Comparison of ENCODE assay signal across 1 cellular context in the genomic region with DNA sequence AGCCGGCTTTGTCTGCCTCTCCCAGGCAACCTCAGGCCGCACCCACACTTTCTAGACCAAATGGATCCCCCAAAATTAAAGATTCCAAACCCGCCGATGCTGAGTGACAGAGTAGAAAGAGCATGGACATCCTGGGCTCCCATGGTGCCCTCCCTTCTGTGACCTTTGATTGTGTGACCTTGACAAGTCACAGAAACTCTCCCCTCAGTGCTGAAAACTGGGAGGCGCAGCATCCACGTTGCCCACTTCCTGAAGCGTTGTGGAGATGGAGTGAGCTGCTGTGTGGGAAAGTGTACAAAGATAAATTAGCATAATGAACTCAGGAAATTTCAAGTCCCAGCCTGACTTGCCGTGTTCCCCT.
TF ChIP-seq lines count a peak whose summit lies in the region.

No MANE protein-coding gene starts in this region.

TF ChIP-seq in GM23338, 12 proteins besides CTCF, POLR2A, EP300 and RAD21:
- TF ChIP-seq, protein P1, sequence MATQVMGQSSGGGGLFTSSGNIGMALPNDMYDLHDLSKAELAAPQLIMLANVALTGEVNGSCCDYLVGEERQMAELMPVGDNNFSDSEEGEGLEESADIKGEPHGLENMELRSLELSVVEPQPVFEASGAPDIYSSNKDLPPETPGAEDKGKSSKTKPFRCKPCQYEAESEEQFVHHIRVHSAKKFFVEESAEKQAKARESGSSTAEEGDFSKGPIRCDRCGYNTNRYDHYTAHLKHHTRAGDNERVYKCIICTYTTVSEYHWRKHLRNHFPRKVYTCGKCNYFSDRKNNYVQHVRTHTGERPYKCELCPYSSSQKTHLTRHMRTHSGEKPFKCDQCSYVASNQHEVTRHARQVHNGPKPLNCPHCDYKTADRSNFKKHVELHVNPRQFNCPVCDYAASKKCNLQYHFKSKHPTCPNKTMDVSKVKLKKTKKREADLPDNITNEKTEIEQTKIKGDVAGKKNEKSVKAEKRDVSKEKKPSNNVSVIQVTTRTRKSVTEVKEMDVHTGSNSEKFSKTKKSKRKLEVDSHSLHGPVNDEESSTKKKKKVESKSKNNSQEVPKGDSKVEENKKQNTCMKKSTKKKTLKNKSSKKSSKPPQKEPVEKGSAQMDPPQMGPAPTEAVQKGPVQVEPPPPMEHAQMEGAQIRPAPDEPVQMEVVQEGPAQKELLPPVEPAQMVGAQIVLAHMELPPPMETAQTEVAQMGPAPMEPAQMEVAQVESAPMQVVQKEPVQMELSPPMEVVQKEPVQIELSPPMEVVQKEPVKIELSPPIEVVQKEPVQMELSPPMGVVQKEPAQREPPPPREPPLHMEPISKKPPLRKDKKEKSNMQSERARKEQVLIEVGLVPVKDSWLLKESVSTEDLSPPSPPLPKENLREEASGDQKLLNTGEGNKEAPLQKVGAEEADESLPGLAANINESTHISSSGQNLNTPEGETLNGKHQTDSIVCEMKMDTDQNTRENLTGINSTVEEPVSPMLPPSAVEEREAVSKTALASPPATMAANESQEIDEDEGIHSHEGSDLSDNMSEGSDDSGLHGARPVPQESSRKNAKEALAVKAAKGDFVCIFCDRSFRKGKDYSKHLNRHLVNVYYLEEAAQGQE (IDR thresholded peaks at IDR 0.05; ENCODE audit: unreplicated experiment): no peak
- TF ChIP-seq POLR2AphosphoS5 (IDR thresholded peaks at IDR 0.05; ENCODE audit: low read depth) (no peak), EZH2phosphoT487 (IDR thresholded peaks at IDR 0.05; ENCODE audit: unreplicated experiment) (no peak), ZNF114 (CRISPR knock-in tag; IDR thresholded peaks at IDR 0.05) (no peak), JUNB (IDR thresholded peaks at IDR 0.05; ENCODE audit: unreplicated experiment) (no peak), ZNF462 (CRISPR knock-in tag; IDR thresholded peaks at IDR 0.05) (no peak), STAT1 (IDR thresholded peaks at IDR 0.05; ENCODE audit: unreplicated experiment) (no peak), EZH2 (IDR thresholded peaks at IDR 0.05; ENCODE audit: low read depth, unreplicated experiment) (no peak), CREB1 (CRISPR knock-in tag; IDR thresholded peaks at IDR 0.05; ENCODE audit: low read depth) (no peak), ETS1 (IDR thresholded peaks at IDR 0.05) (no peak), ZNF331 (CRISPR knock-in tag; IDR thresholded peaks at IDR 0.05; ENCODE audit: low read depth) (no peak), NANOG (IDR thresholded peaks at IDR 0.05; ENCODE audit: borderline replicate concordance) (no peak)
